Comparison of ENCODE assay signal across 25 cellular contexts in the genomic region with DNA sequence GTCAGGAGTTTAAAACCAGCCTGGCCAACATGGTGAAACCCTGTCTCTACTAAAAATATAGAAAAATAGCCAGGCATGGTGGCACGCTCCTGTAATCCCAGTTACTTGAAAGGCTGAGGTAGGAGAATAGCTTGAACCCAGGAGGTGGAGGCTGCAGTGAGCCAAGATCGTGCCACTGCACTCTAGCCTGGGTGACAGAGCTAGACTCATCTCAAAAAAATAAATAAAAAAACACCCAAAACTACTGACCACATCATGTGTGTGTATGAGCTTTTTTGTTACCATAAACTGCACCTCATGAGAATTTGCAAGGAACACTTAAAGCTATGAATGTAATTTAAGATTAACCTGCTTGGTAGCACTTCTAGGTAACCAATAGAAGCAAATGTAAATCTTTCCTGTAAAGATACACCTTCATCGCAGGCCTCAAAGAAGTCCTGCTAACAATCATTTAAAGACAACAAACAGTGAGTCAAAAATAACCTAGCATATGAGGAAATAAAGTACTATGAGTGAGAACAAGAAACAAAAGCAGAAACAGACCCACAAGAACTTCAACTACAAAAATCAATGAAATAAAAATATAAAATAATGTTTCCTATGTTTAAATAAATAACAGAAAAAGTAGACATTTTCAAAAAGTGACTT. TPM values are rescaled to one million over a fixed set of nuclear protein-coding genes. Genes with fewer than 3 reads are reported as not detected.
DNase-seq lines count a peak whose midpoint lies in the region; ATAC-seq and TF ChIP-seq lines count a peak whose summit lies in the region.
"Had no signal": no experiment of that assay in that cellular context is flagged by ENCODE, and none has a peak within 500 bp of the region (broad histone marks: within the 10 kb centered on the region; RNA-seq: fewer than 3 reads in every experiment).

No MANE protein-coding gene starts in this region.

- H3K9me3 Mint-ChIP-seq in activated T-cell treated with anti-CD3 and anti-CD28 coated beads, Interleukin-2, amount 50 U/mL, for 24 hours, result no peaks in the 10 kb centered on the region
- H3K9me3 Mint-ChIP-seq: activated B cell treated with CpG ODN at 0.5 μM for 24 hours; activated CD8-positive, alpha-beta T cell treated with anti-CD3 and anti-CD28 coated beads for 36 hours had no signal

- H3K9me3 ChIP-seq in right lobe of liver, result no peaks in the 10 kb centered on the region
- H3K9me3 ChIP-seq: suprapubic skin had no signal

- peaks cover 39% of the 10 kb centered on the region for H3K36me3 Mint-ChIP-seq in activated T-cell treated with anti-CD3 and anti-CD28 coated beads, Interleukin-2, amount 50 U/mL, for 24 hours (ENCODE audit: low read depth)

- no peak overlapping the region for H3K27ac ChIP-seq in right lobe of liver
- H3K27ac ChIP-seq: skin epidermis, suprapubic skin had no signal

- 63% methylated on average over 1 of the region's 3 CpGs for WGBS in right lobe of liver (ENCODE audit: insufficient coverage, low coverage, low lambda C conversion rate, missing lambda C conversion rate)

- no peaks in the 10 kb centered on the region for H3K4me1 ChIP-seq in right lobe of liver

- DNase-seq in activated T-cell treated with anti-CD3 and anti-CD28 coated beads, Interleukin-2, amount 50 U/mL, for 24 hours, result no peak
- DNase-seq in activated T-cell treated with anti-CD3 and anti-CD28 coated beads for 4 hours (no peak), NCI-H2081 (lab: John Stamatoyannopoulos, UW) (no peak), SIG-M5 treated with dmso at 0.1 percent for 504 hours (lab: John Stamatoyannopoulos, UW; ENCODE audit: unreplicated experiment) (no peak), right lobe of liver (no peak)
- DNase-seq in activated CD4-positive, CD25-positive, alpha-beta regulatory T cell treated with anti-CD3 and anti-CD28 coated beads, Interleukin-2, amount 50 U/mL, for 72 hours, result no peak
- DNase-seq: activated B cell treated with CpG ODN at 0.5 μM for 24 hours; activated CD8-positive, alpha-beta T cell treated with anti-CD3 and anti-CD28 coated beads for 36 hours; dermis blood vessel endothelial cell; foreskin fibroblast; hypothalamus; KG1; mesendoderm; NCI-H1105; NCI-H748 treated with DMSO at 0.1 percent for 48 hours; nephron progenitor cell; stimulated activated CD4-positive, alpha-beta T cell treated with anti-CD3 and anti-CD28 coated beads, Interleukin-4, amount 100 ng/mL, for 4 hours had no signal

- H3K27ac Mint-ChIP-seq in activated T-cell treated with anti-CD3 and anti-CD28 coated beads, Interleukin-2, amount 50 U/mL, for 24 hours, result peak overlapping the region; percentile 7
- H3K27ac Mint-ChIP-seq: activated B cell treated with CpG ODN at 0.5 μM for 24 hours; activated CD8-positive, alpha-beta T cell treated with anti-CD3 and anti-CD28 coated beads for 36 hours had no signal

- H3K36me3 ChIP-seq in right lobe of liver, result peaks cover 0 to 3% (median 0%) of the 10 kb centered on the region in 4 donors

- ATAC-seq in HG02852 (IDR thresholded peaks at IDR 0.05; ENCODE audit: unreplicated experiment) (peak; percentile 50), HG03571 (IDR thresholded peaks at IDR 0.05; ENCODE audit: unreplicated experiment) (peak; percentile 49), right lobe of liver (no peak)
- ATAC-seq: activated CD8-positive, alpha-beta T cell treated with anti-CD3 and anti-CD28 coated beads for 36 hours had no signal

- H3K4me1 Mint-ChIP-seq in activated T-cell treated with anti-CD3 and anti-CD28 coated beads, Interleukin-2, amount 50 U/mL, for 24 hours (ENCODE audit: low read depth), result peaks cover 16% of the 10 kb centered on the region
- H3K4me1 Mint-ChIP-seq: nephron progenitor cell had no signal

- no peak overlapping the region for H3K4me3 Mint-ChIP-seq in activated T-cell treated with anti-CD3 and anti-CD28 coated beads, Interleukin-2, amount 50 U/mL, for 24 hours
- H3K4me3 Mint-ChIP-seq: activated B cell treated with CpG ODN at 0.5 μM for 24 hours; activated CD8-positive, alpha-beta T cell treated with anti-CD3 and anti-CD28 coated beads for 36 hours; nephron progenitor cell had no signal

- TF ChIP-seq CTCF in right lobe of liver (IDR thresholded peaks at IDR 0.05), result no peak

- H3K4me3 ChIP-seq in right lobe of liver, result no peak overlapping the region
- H3K4me3 ChIP-seq: skin epidermis, suprapubic skin had no signal

- no peaks in the 10 kb centered on the region for H3K27me3 Mint-ChIP-seq in activated T-cell treated with anti-CD3 and anti-CD28 coated beads, Interleukin-2, amount 50 U/mL, for 24 hours
- H3K27me3 Mint-ChIP-seq: activated B cell treated with CpG ODN at 0.5 μM for 24 hours; activated CD8-positive, alpha-beta T cell treated with anti-CD3 and anti-CD28 coated beads for 36 hours had no signal

- intact Hi-C loops in right lobe of liver (cut with DNase I), result no loop called here

- H3K27me3 ChIP-seq in right lobe of liver, result no peaks in the 10 kb centered on the region
- H3K27me3 ChIP-seq: suprapubic skin had no signal

- TF ChIP-seq POLR2A in right lobe of liver (IDR thresholded peaks at IDR 0.05), result no peak

RNA-seq across cellular contexts. Expression of gene SLC38A9, which starts 13.0 kb away (rescaled TPM):
- 10 to 100 TPM; 12.5 to 21.0 (median 14.8) TPM for total RNA-seq in right lobe of liver

RNA-seq across cellular contexts. Expression of gene DDX4, which starts 38.7 kb away (rescaled TPM):
- total RNA-seq in right lobe of liver, result not detected
- total RNA-seq: A172; activated B cell treated with CpG ODN at 0.5 μM for 24 hours; activated CD8-positive, alpha-beta T cell treated with anti-CD3 and anti-CD28 coated beads for 36 hours; kidney epithelial cell; posterior vena cava; SK-MEL-5; suprapubic skin had no signal

Comparison
In these comparisons a context has a peak if more than half of its experiments do, and no peak if none do; other contexts are left out.
1. ATAC-seq: peak in HG02852 (single experiment) and HG03571 (single experiment); none in right lobe of liver (0 of 4).